8 cellular contexts compared by ENCODE assay signal in the genomic region with DNA sequence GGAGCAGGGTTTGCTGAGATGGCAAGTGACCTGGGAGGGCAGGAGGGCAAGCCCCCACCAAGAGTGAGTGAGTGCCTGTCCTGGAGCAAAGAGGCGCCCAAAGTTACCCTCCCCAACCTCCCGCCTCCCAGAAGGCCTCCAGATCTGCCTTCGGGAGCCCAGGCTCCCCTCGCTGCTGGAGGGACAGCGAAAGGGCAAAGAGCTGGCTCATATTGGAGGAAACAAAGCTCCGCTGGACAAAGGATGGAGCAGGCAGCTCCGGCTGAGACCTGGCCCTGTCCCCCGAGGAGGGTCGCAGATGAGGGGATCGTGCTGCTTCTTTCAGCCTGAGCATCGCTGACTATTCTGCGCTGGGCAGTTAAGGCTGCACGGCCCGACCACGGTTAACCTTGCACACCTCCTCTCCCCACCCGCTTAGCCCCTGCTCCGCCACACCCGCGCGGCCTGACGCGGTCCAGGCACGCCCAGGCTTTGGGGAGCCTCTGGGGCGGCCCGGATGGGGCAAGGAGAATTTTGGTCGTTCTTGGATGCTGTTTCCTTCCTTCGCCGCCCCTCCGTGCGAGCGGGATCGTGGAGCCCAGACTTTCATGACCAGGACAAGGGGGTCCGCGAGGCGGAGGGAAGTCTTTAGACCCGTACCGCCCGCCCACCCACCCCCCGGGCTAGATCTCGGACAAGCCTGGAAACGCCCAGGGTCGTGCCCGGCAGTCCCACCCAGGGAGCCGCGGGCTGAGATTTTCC. TPM values are rescaled to one million over a fixed set of nuclear protein-coding genes. Genes with fewer than 3 reads are reported as not detected.
DNase-seq lines count a peak whose midpoint lies in the region; ATAC-seq and TF ChIP-seq lines count a peak whose summit lies in the region.

No MANE protein-coding gene starts in this region.

- peak overlapping the region; percentile 85 for H3K4me3 Mint-ChIP-seq in nephron progenitor cell

- H3K9me3 ChIP-seq in A673 (ENCODE audit: low read depth, low read length, poor library complexity, severe bottlenecking) (no peaks in the 10 kb centered on the region), esophagus muscularis mucosa (no peaks in the 10 kb centered on the region)

- 43% methylated on average over 20 of the region's 45 CpGs for WGBS in esophagus muscularis mucosa

- H3K36me3 Mint-ChIP-seq in nephron progenitor cell (ENCODE audit: low read depth), result no peaks in the 10 kb centered on the region

- H3K4me1 Mint-ChIP-seq in nephron progenitor cell, result peaks cover 20% of the 10 kb centered on the region

- CTCF ChIA-PET in A673 (lab: Charles Lee), result no interaction called here
- CTCF ChIA-PET in RWPE1 (lab: Yijun Ruan, JAX), result no interaction called here

- no peak overlapping the region for H3K27ac Mint-ChIP-seq in nephron progenitor cell

- intact Hi-C loops in A673 (cut with micrococcal nuclease; ENCODE audit: unreplicated experiment), result no loop called here
- intact Hi-C loops in esophagus muscularis mucosa (cut with DNase I), result no loop called here
- intact Hi-C loops in left colon (cut with DNase I, micrococcal nuclease), result no loop called here

- no peak for TF ChIP-seq EP300 in esophagus muscularis mucosa (IDR thresholded peaks at IDR 0.05)

- H3K4me1 ChIP-seq in A673 (ENCODE audit: insufficient read depth, low read length, poor library complexity, severe bottlenecking) (no peaks in the 10 kb centered on the region), esophagus muscularis mucosa (peaks cover 27 to 61% (median 54%) of the 10 kb centered on the region in 4 donors)

- TF ChIP-seq CTCF in A673 (conservative IDR thresholded peaks at IDR 0.05; ENCODE audit: low read depth, low read length) (no peak), RWPE1 (conservative IDR thresholded peaks at IDR 0.05; ENCODE audit: low read depth) (no peak), esophagus muscularis mucosa (IDR thresholded peaks at IDR 0.05) (no peak), nephron progenitor cell (IDR thresholded peaks at IDR 0.05) (no peak)

- H3K27ac ChIP-seq in A673 (ENCODE audit: low read depth, low read length, poor library complexity, severe bottlenecking) (no peak overlapping the region), RWPE1 (peak overlapping the region; percentile 99), esophagus muscularis mucosa (replicated peaks in 1 of 4) (peak overlapping the region; percentile 87 to 93 (median 90))

- no TSS peak for BruUV-seq in A673 (replicated peaks; lab: Mats Ljungman, UMichigan)

- TF ChIP-seq POLR2A in esophagus muscularis mucosa (IDR thresholded peaks at IDR 0.05; ENCODE audit: low read depth), result no peak

- peaks cover 79% of the 10 kb centered on the region for H3K27me3 Mint-ChIP-seq in nephron progenitor cell (ENCODE audit: low read depth, poor library complexity)

- H3K36me3 ChIP-seq in A673 (ENCODE audit: insufficient read depth, low read length, poor library complexity, severe bottlenecking) (no peaks in the 10 kb centered on the region), esophagus muscularis mucosa (no peaks in the 10 kb centered on the region)

- H3K27me3 ChIP-seq in A673 (replicated peaks; ENCODE audit: insufficient read depth, low read depth, low read length, poor library complexity) (no peaks in the 10 kb centered on the region), esophagus muscularis mucosa (no peaks in the 10 kb centered on the region)

- no peaks in the 10 kb centered on the region for H3K9me3 Mint-ChIP-seq in nephron progenitor cell

- no peak for ATAC-seq in GM21786 (IDR thresholded peaks at IDR 0.05; ENCODE audit: unreplicated experiment)
- no peak for ATAC-seq in HG02852 (IDR thresholded peaks at IDR 0.05; ENCODE audit: unreplicated experiment)
- ATAC-seq in left colon, result no peak

- DNase-seq in A673 (ENCODE audit: low spot score) (no peak), RWPE1 (ENCODE audit: low spot score) (no peak), esophagus muscularis mucosa (ENCODE audit: extremely low spot score) (no peak), nephron progenitor cell (peak; percentile 47), left colon (no peak), COLO668 (lab: John Stamatoyannopoulos, UW; ENCODE audit: unreplicated experiment) (no peak)

- H3K4me3 ChIP-seq in A673 (ENCODE audit: low read depth, low read length, poor library complexity, severe bottlenecking), result peak overlapping the region; percentile 37
- peak overlapping the region; percentile 68 to 86 (median 75) for H3K4me3 ChIP-seq in esophagus muscularis mucosa

- POLR2A ChIA-PET in A673 (lab: Charles Lee; ENCODE audit: low non-redundant PET) (no interaction called here), RWPE1 (lab: Yijun Ruan, JAX; ENCODE audit: low non-redundant PET) (interaction anchor here (0.6 kb wide), 1 partner anchor 130 kb away, joined by 3 read pairs; no protein-coding TSS in a partner anchor)

RNA-seq across cellular contexts. Expression of a gene that starts 0.7 kb away (rescaled TPM):
- 1.1 and 4.1 TPM in 2 replicates for total RNA-seq in A673 (2021)
- 10 to 100 TPM; 21.0 to 35.3 (median 28.5) TPM for total RNA-seq in esophagus muscularis mucosa
- 100 to 1,000 TPM in 1 of 2 donors, 10 to 100 TPM in 1; 80.2 to 114 TPM for total RNA-seq in left colon

RNA-seq across cellular contexts. Expression of a gene that starts 10.2 kb away (rescaled TPM):
- total RNA-seq in A673 (2021) (not detected in 2 replicates), esophagus muscularis mucosa (under 1 TPM; 0.19 to 0.42 (median 0.37) TPM), left colon (1 to 10 TPM; 1.5 to 2.1 TPM)

RNA-seq across cellular contexts. Expression of a gene that starts 38.2 kb away (rescaled TPM):
- 2.9 and 4.2 TPM in 2 replicates for total RNA-seq in A673 (2021)
- total RNA-seq in esophagus muscularis mucosa, result 1 to 10 TPM; 3.2 to 5.1 (median 4.4) TPM
- total RNA-seq in left colon, result 100 to 1,000 TPM; 174 to 184 TPM

Comparison
In these comparisons a context has a peak if more than half of its experiments do, and no peak if none do; other contexts are left out.
1. RNA of a gene that starts 38.2 kb away (total RNA-seq): 174 to 184 TPM in left colon; 3.2 to 5.1 TPM in esophagus muscularis mucosa and 2.9 to 4.2 TPM in A673; every median in the first group is over 10 times any median in the second.